In the genomic region with DNA sequence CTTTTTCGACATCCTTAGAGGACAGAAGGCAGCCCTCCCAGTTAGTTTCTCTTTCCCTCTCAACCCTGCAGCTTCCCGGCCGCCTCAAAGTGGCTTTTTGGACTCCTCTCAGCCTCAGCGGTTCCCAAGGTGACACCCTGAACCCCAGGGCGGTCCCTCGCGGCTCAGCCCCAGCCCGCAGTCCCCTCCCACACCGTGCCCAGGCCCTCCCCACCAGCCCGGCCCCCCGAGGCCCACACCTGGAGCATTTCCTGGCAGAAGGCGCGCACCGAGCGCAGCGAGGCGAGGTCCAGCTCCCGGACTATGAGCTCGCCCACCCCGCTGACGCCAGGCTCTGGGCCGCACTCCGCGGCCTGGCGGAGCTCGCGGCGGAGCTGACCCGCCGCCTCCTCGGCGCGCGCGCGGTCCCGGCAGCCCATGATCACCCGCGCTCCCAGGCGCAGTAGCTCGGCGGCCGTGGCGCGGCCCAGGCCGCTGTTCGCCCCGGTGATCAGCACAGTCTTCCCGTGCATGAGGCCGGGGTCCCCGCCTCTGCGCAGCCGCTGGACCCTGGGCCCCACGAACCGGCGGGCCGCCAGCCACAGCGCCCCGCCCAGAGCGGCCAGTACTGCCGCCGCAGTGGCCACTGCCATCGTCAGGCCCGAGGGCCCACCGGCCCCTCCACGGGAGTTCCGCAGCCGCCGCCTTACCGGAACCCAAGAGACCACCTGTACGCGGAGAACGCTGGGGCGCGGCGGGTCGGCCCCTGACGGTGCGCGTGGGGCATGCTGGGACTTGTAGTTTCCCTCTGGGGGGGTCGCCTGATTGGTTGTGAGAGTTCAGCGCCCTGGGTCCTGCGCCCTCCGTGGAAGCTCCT, we compare ENCODE assay signal across 8 cellular contexts. TPM values are rescaled to one million over a fixed set of nuclear protein-coding genes. Genes with fewer than 3 reads are reported as not detected.
DNase-seq lines count a peak whose midpoint lies in the region; TF ChIP-seq lines count a peak whose summit lies in the region.

A gene with protein sequence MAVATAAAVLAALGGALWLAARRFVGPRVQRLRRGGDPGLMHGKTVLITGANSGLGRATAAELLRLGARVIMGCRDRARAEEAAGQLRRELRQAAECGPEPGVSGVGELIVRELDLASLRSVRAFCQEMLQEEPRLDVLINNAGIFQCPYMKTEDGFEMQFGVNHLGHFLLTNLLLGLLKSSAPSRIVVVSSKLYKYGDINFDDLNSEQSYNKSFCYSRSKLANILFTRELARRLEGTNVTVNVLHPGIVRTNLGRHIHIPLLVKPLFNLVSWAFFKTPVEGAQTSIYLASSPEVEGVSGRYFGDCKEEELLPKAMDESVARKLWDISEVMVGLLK (minus strand): TSS at position 713 of the 856 bp plus-strand sequence. CDS start 81 bp downstream, at position 632.

- H3K4me3 ChIP-seq in neuron (ENCODE audit: low read length) (peak within 1 kb of the TSS; percentile 56), subcutaneous abdominal adipose tissue (ENCODE audit: low read depth in 1 of 5, low read length in 5 of 5) (peak within 1 kb of the TSS; percentile 74 to 91 (median 82))

- H2AFZ ChIP-seq in neuron (ENCODE audit: low read depth, low read length): peak within 1 kb of the TSS; percentile 82

- in situ Hi-C loops in SK-MEL-5 (cut with HindIII; ENCODE audit: low pct_unique_long_range_greater_than_20kb, low sequenced_read_pairs): no loop called here

- POLR2A ChIA-PET in HEK293T (lab: Yijun Ruan, JAX): interaction anchor here (0.7 to 1.3 kb wide), 9 partner anchors 8 to 51 kb away, joined by 3 to 7 read pairs (median 3); no protein-coding TSS in a partner anchor

- DNase-seq in GF-D8 (lab: John Stamatoyannopoulos, UW) (peak; percentile 59), HEK293T (ENCODE audit: extremely low spot score) (peak; percentile 87), MV-4-11 (lab: John Stamatoyannopoulos, UW) (peak; percentile 79), SK-MEL-5 (ENCODE audit: low read depth, low spot score) (peak; percentile 94), foreskin melanocyte (peak; percentile 77)
- DNase-seq in activated naive CD4-positive, alpha-beta T cell treated with Interleukin-2 at 50 U/mL for 16 hours: peak; percentile 92

- CTCF ChIA-PET in HEK293T (lab: Yijun Ruan, JAX): interaction anchor here (0.7 to 1.3 kb wide), 3 partner anchors 10 to 800 kb away, joined by 3 to 4 read pairs (median 4); no protein-coding TSS in a partner anchor

- H3K4me1 ChIP-seq in neuron (ENCODE audit: insufficient read depth, low read length) (peaks cover 21% of the 10 kb centered on the region), subcutaneous abdominal adipose tissue (ENCODE audit: control insufficient read depth in 5 of 5, insufficient read depth in 5 of 5, low read length in 5 of 5) (peaks cover 0 to 27% (median 23%) of the 10 kb centered on the region in 5 donors)

- H3K9me3 ChIP-seq in neuron (ENCODE audit: low read length) (no peaks in the 10 kb centered on the region), subcutaneous abdominal adipose tissue (ENCODE audit: control insufficient read depth in 5 of 5, low read length in 5 of 5) (peaks cover 0 to 2% (median 0%) of the 10 kb centered on the region in 5 donors)

- H3K27ac ChIP-seq in subcutaneous abdominal adipose tissue (ENCODE audit: low read depth, low read length): peak within 1 kb of the TSS; percentile 93

- peaks cover 8% of the 10 kb centered on the region for H3K36me3 ChIP-seq in neuron (ENCODE audit: insufficient read depth, low read length)
- H3K36me3 ChIP-seq in subcutaneous abdominal adipose tissue (ENCODE audit: control insufficient read depth in 5 of 5, insufficient read depth in 5 of 5, low read length in 5 of 5): peaks cover under 1 to 6% (median 3%) of the 10 kb centered on the region in 5 donors

- H3K9ac ChIP-seq in subcutaneous abdominal adipose tissue (ENCODE audit: low read length in 5 of 5): peak within 1 kb of the TSS; percentile 39 to 98 (median 92)

- H3K27me3 ChIP-seq in neuron (ENCODE audit: insufficient read depth, low read length) (no peaks in the 10 kb centered on the region), subcutaneous abdominal adipose tissue (ENCODE audit: control insufficient read depth in 5 of 5, insufficient read depth in 4 of 5, low read length in 5 of 5) (no peaks in the 10 kb centered on the region)

TF ChIP-seq in HEK293T, 16 proteins besides CTCF, POLR2A, EP300 and RAD21:
- no peak for TF ChIP-seq ELF4 (IDR thresholded peaks at IDR 0.05)
- 0 out of 2 replicates have a peak, but pooled peaks have one; percentile 14 for TF ChIP-seq L3MBTL2 (conservative IDR thresholded peaks at IDR 0.05)
TF ChIP-seq in HEK293T: peak in this region for 1.

RNA-seq across cellular contexts. Expression of the gene that starts here (rescaled TPM):
- 38.4 and 47.2 TPM in 2 replicates for total RNA-seq in SK-MEL-5 (2014; rRNA removed; shearing (Covaris generic))
- 29.0 and 34.3 TPM in 2 replicates for polyA plus RNA-seq in SK-MEL-5 (2015; cell fraction: cytosol; rRNA removed)
- 14.6 and 16.8 TPM in 2 replicates for polyA plus RNA-seq in SK-MEL-5 (2015; cell fraction: nucleus; rRNA removed)

Comparison
In these comparisons a context has a peak if more than half of its experiments do, and no peak if none do; other contexts are left out.
1. Peak in every context shown above with its lines: DNase-seq, H3K4me3 ChIP-seq and H3K27ac ChIP-seq.